Comparison of ENCODE assay signal across 27 cellular contexts in genomic region chr1:157478030-157478429, GRCh38.
DNase-seq lines count a peak whose midpoint lies in the region; TF ChIP-seq lines count a peak whose summit lies in the region.
"Had no signal": no experiment of that assay in that cellular context is flagged by ENCODE, and none has a peak within 500 bp of the region (broad histone marks: within the 10 kb centered on the region; RNA-seq: fewer than 3 reads in every experiment).

No MANE protein-coding gene starts in this region.

- no peak overlapping the region for H3K4me3 ChIP-seq in HEK293 (ENCODE audit: low read depth, low read length)
- H3K4me3 ChIP-seq: A549; BLaER1; BLaER1 treated with 17β-estradiol and CSF1 and Interleukin-3, amounts not matched to agents 10 nM and 100 nM had no signal

- no peak for DNase-seq in activated naive CD4-positive, alpha-beta T cell (lab: John Stamatoyannopoulos, UW)
- DNase-seq: 8988T; ACHN; AML-193; BE2C; C1 segment of cervical spinal cord; Caco-2; Calu3; CD4-positive, alpha-beta memory T cell; CD4-positive, alpha-beta T cell; CD4-positive, CD25-positive, alpha-beta regulatory T cell; CD8-positive, alpha-beta memory T cell; CD8-positive, alpha-beta T cell; COR-L47; DMS 273 treated with DMSO at 0.1 percent for 48 hours; DMS153; DMS53; DMS79; DMS79 treated with DMSO at 0.1 percent for 48 hours; DND-41; EL had no signal

- CTCF ChIA-PET in HEK293 (lab: Yijun Ruan, JAX): interaction anchor here (0.6 kb wide), 2 partner anchors 162 to 289 kb away, joined by 3 read pairs; no protein-coding TSS in a partner anchor

- H3K27ac ChIP-seq in HEK293 (ENCODE audit: extremely low read depth, low read depth, low read length): no peak overlapping the region
- H3K27ac ChIP-seq: 22Rv1; A549; BLaER1; BLaER1 treated with 17β-estradiol and CSF1 and Interleukin-3, amounts not matched to agents 10 nM and 100 nM; C4-2B had no signal

- H3K36me3 ChIP-seq in HEK293 (ENCODE audit: control insufficient read depth in 2 of 2, insufficient read depth in 1 of 2, low read length in 2 of 2): no peaks in the 10 kb centered on the region
- H3K36me3 ChIP-seq: BE2C, BLaER1 had no signal

- H3K4me1 ChIP-seq in HEK293 (ENCODE audit: control insufficient read depth, insufficient read depth, low read length): no peaks in the 10 kb centered on the region
- H3K4me1 ChIP-seq: A549, BE2C, Caco-2 had no signal

- POLR2A ChIA-PET in HEK293 (lab: Yijun Ruan, JAX): no interaction called here

- peaks cover 2% of the 10 kb centered on the region; the same call in 1 of the 2 replicates for H3K9me3 ChIP-seq in HEK293 (ENCODE audit: control insufficient read depth, insufficient read depth, low read depth, low read length)
- H3K9me3 ChIP-seq: BE2C had no signal

- TF ChIP-seq CTCF in HEK293 (tag by site-specific recombination; IDR thresholded peaks at IDR 0.05): no peak

TF ChIP-seq in HEK293, 187 proteins besides CTCF, POLR2A, EP300 and RAD21:
- no peak for TF ChIP-seq ZNF223 (tag by site-specific recombination; IDR thresholded peaks at IDR 0.05)
- peak; percentile 92 for TF ChIP-seq TRIM28 (IDR thresholded peaks at IDR 0.05; ENCODE audit: borderline replicate concordance, low read length)
- TF ChIP-seq OVOL3 (tag by site-specific recombination; IDR thresholded peaks at IDR 0.05): no peak
- TF ChIP-seq ZNF704 (tag by site-specific recombination; IDR thresholded peaks at IDR 0.05): no peak
- peak; percentile 80 for TF ChIP-seq SETDB1 (IDR thresholded peaks at IDR 0.05; ENCODE audit: insufficient read length, low read length)
- TF ChIP-seq ZNF23 (tag by site-specific recombination; IDR thresholded peaks at IDR 0.05; ENCODE audit: borderline replicate concordance): no peak
- TF ChIP-seq ZNF580 (tag by site-specific recombination; IDR thresholded peaks at IDR 0.05): no peak
- TF ChIP-seq ZNF366 (tag by site-specific recombination; conservative IDR thresholded peaks at IDR 0.05): no peak
- TF ChIP-seq ZNF692 (tag by site-specific recombination; IDR thresholded peaks at IDR 0.05): no peak
- no peak for TF ChIP-seq FEZF1 (tag by site-specific recombination; IDR thresholded peaks at IDR 0.05)
- TF ChIP-seq ZNF707 (tag by site-specific recombination; IDR thresholded peaks at IDR 0.05): no peak
- TF ChIP-seq ZNF335 (tag by site-specific recombination; conservative IDR thresholded peaks at IDR 0.05): no peak
- no peak for TF ChIP-seq ZSCAN4 (tag by site-specific recombination; IDR thresholded peaks at IDR 0.05)
